14 cellular contexts compared by ENCODE assay signal in the genomic region with DNA sequence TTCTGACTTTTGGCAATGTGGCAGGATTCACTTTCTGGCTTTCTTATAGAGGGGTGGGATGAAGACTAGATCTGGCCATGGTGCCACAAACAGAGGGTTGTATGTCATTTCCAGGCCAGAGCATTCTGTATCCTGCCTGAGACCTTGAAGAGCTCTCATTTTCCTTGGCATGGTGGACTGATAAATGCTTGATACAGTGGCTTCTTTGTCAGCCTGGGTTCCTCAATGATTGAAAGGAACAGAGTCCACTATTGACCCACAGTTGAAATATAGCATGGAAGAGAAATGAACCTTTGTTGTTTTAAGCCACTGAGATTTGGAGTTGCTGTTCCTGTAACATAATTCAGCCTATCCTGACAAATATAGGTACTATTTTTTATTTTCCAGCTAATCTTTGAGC.
A peak's percentile ranks its signal among the peaks of the same experiment; 100 is the strongest.
DNase-seq lines count a peak whose midpoint lies in the region; ATAC-seq, FAIRE-seq and TF ChIP-seq lines count a peak whose summit lies in the region.
"Had no signal": no experiment of that assay in that cellular context is flagged by ENCODE, and none has a peak within 500 bp of the region (broad histone marks: within the 10 kb centered on the region; RNA-seq: fewer than 3 reads in every experiment).

No MANE protein-coding gene starts in this region.

- H3K4me3 ChIP-seq in SK-N-SH (ENCODE audit: low read depth in 2 of 2, low read length in 1 of 2), result no peak overlapping the region

- DNase-seq in SK-N-SH (no peak), foreskin melanocyte (peak; percentile 78), medulla oblongata (ENCODE audit: extremely low spot score) (peak; percentile 13), superior temporal gyrus (ENCODE audit: extremely low spot score) (no peak), H54 (ENCODE audit: insufficient read length, low spot score) (no peak)
- DNase-seq: Caco-2; CD8-positive, alpha-beta T cell; DND-41; GDM1 had no signal

- FAIRE-seq in H54 (lab: Jason Lieb, UNC), result no peak
- FAIRE-seq: GM12892 had no signal

- no peak for TF ChIP-seq CTCF in SK-N-SH (IDR thresholded peaks at IDR 0.05)

- no peak for TF ChIP-seq RAD21 in SK-N-SH (IDR thresholded peaks at IDR 0.05; ENCODE audit: low read length)

- H3K9me3 ChIP-seq in SK-N-SH, result no peaks in the 10 kb centered on the region
- H3K9me3 ChIP-seq: Caco-2 had no signal

- TF ChIP-seq EP300 in SK-N-SH (IDR thresholded peaks at IDR 0.05; ENCODE audit: borderline replicate concordance in 1 of 2, low read depth in 1 of 2, low read length in 1 of 2), result no peak

- no peak for ATAC-seq in SK-N-SH treated with all-trans-retinoic acid at 6 μM for 48 hours
- no peak for ATAC-seq in GM19328 (IDR thresholded peaks at IDR 0.05; ENCODE audit: unreplicated experiment)
- no peak for ATAC-seq in GM18907 (IDR thresholded peaks at IDR 0.05; ENCODE audit: unreplicated experiment)
- ATAC-seq: CD8-positive, alpha-beta T cell had no signal

- no peak for TF ChIP-seq POLR2A in H54 (IDR thresholded peaks at IDR 0.05; ENCODE audit: low read depth, low read length)

- POLR2A ChIA-PET in SK-N-SH (lab: Yijun Ruan, JAX), result no interaction called here

- no peak overlapping the region for H3K9ac ChIP-seq in SK-N-SH

- H4K20me1 ChIP-seq in SK-N-SH (ENCODE audit: insufficient read depth), result no peaks in the 10 kb centered on the region

- H3K4me1 ChIP-seq in SK-N-SH (ENCODE audit: control insufficient read depth in 1 of 2, insufficient read depth in 2 of 2, low read depth in 1 of 2, low read length in 1 of 2), result peaks cover 0 to 8% of the 10 kb centered on the region in 2 experiments; a peak in 2 of 4 replicates
- H3K4me1 ChIP-seq: Caco-2 had no signal

- no peaks in the 10 kb centered on the region for H3K27me3 ChIP-seq in SK-N-SH (ENCODE audit: insufficient read depth)

- CTCF ChIA-PET in SK-N-SH (lab: Yijun Ruan, JAX), result interaction anchor here (0.7 to 1.5 kb wide), 6 partner anchors 11 to 1099 kb away, joined by 3 to 5 read pairs (median 3); no protein-coding TSS in a partner anchor

- peaks cover 16 to 49% of the 10 kb centered on the region in 2 experiments for H3K36me3 ChIP-seq in SK-N-SH (replicated peaks in 1 of 2; ENCODE audit: control insufficient read depth in 1 of 2, insufficient read depth in 2 of 2, low read length in 1 of 2)

- H3F3A ChIP-seq in SK-N-SH (replicated peaks; ENCODE audit: insufficient read depth), result peaks cover 10% of the 10 kb centered on the region

- peaks cover 77% of the 10 kb centered on the region; the same call in 1 of the 2 replicates for H3K79me2 ChIP-seq in SK-N-SH (ENCODE audit: insufficient read depth)

- no peak overlapping the region for H3K4me2 ChIP-seq in SK-N-SH

- no peaks in the 10 kb centered on the region for H3K9me2 ChIP-seq in SK-N-SH

- peak overlapping the region in 1 of 2 experiments; percentile 44; a peak in 2 of 4 replicates for H3K27ac ChIP-seq in SK-N-SH (ENCODE audit: low read depth in 2 of 2, low read length in 1 of 2)
- H3K27ac ChIP-seq: 22Rv1 had no signal

- H2AFZ ChIP-seq in SK-N-SH (ENCODE audit: low read depth), result no peak overlapping the region

TF ChIP-seq in SK-N-SH treated with all-trans-retinoic acid at 6 μM for 48 hours, 23 proteins besides CTCF, POLR2A, EP300 and RAD21:
- TF ChIP-seq RARB (CRISPR knock-in tag; IDR thresholded peaks at IDR 0.05) (0 out of 2 replicates have a peak, but pooled peaks have one; percentile 62), TOX (CRISPR knock-in tag; IDR thresholded peaks at IDR 0.05; ENCODE audit: borderline replicate concordance) (no peak)
TF ChIP-seq in SK-N-SH treated with all-trans-retinoic acid at 6 μM for 48 hours: peak in this region for 1.

TF ChIP-seq in SK-N-SH, 30 proteins besides CTCF, POLR2A, EP300 and RAD21:
- TF ChIP-seq JUND (IDR thresholded peaks at IDR 0.05) (no peak), RFX5 (IDR thresholded peaks at IDR 0.05; ENCODE audit: low read length) (no peak), TEAD4 (IDR thresholded peaks at IDR 0.05; ENCODE audit: borderline replicate concordance, insufficient read depth) (no peak), POLR2AphosphoS5 (IDR thresholded peaks at IDR 0.05; ENCODE audit: low read depth, low read length) (no peak), GABPA (IDR thresholded peaks at IDR 0.05; ENCODE audit: low read depth) (no peak)
- TF ChIP-seq, protein P1, sequence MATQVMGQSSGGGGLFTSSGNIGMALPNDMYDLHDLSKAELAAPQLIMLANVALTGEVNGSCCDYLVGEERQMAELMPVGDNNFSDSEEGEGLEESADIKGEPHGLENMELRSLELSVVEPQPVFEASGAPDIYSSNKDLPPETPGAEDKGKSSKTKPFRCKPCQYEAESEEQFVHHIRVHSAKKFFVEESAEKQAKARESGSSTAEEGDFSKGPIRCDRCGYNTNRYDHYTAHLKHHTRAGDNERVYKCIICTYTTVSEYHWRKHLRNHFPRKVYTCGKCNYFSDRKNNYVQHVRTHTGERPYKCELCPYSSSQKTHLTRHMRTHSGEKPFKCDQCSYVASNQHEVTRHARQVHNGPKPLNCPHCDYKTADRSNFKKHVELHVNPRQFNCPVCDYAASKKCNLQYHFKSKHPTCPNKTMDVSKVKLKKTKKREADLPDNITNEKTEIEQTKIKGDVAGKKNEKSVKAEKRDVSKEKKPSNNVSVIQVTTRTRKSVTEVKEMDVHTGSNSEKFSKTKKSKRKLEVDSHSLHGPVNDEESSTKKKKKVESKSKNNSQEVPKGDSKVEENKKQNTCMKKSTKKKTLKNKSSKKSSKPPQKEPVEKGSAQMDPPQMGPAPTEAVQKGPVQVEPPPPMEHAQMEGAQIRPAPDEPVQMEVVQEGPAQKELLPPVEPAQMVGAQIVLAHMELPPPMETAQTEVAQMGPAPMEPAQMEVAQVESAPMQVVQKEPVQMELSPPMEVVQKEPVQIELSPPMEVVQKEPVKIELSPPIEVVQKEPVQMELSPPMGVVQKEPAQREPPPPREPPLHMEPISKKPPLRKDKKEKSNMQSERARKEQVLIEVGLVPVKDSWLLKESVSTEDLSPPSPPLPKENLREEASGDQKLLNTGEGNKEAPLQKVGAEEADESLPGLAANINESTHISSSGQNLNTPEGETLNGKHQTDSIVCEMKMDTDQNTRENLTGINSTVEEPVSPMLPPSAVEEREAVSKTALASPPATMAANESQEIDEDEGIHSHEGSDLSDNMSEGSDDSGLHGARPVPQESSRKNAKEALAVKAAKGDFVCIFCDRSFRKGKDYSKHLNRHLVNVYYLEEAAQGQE (IDR thresholded peaks at IDR 0.05; ENCODE audit: low read depth, low read length), result no peak
- TF ChIP-seq, protein P2, sequence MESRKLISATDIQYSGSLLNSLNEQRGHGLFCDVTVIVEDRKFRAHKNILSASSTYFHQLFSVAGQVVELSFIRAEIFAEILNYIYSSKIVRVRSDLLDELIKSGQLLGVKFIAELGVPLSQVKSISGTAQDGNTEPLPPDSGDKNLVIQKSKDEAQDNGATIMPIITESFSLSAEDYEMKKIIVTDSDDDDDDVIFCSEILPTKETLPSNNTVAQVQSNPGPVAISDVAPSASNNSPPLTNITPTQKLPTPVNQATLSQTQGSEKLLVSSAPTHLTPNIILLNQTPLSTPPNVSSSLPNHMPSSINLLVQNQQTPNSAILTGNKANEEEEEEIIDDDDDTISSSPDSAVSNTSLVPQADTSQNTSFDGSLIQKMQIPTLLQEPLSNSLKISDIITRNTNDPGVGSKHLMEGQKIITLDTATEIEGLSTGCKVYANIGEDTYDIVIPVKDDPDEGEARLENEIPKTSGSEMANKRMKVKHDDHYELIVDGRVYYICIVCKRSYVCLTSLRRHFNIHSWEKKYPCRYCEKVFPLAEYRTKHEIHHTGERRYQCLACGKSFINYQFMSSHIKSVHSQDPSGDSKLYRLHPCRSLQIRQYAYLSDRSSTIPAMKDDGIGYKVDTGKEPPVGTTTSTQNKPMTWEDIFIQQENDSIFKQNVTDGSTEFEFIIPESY (IDR thresholded peaks at IDR 0.05; ENCODE audit: borderline replicate concordance, low read depth), result no peak

Comparison
In these comparisons a context has a peak if more than half of its experiments do, and no peak if none do; other contexts are left out.
1. DNase-seq: peak in foreskin melanocyte (single experiment) and medulla oblongata (single experiment); none in SK-N-SH (single experiment), superior temporal gyrus (single experiment) and H54 (single experiment).